In the genomic region with DNA sequence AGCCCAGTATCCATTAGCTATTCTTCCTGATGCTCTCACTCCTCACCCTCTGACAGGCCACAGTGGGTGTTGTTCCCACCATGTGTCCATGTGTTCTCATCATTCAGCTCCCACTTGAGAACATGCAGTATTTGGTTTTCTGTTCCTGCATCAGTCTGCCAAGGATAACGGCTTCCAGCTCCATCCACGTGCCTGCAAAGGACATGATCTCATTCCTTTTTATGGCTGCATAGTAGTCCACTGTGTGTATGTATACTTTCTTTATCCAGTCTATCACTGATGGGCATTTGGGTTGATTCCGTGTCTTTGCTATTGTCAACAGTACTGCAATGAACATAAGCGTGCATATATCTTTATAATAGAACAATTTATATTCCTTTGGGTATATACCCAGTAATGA, we compare ENCODE assay signal across 20 cellular contexts. TPM values are rescaled to one million over a fixed set of nuclear protein-coding genes. Genes with fewer than 3 reads are reported as not detected.
A peak's percentile ranks its signal among the peaks of the same experiment; 100 is the strongest.
DNase-seq lines count a peak whose midpoint lies in the region; ATAC-seq, FAIRE-seq and TF ChIP-seq lines count a peak whose summit lies in the region.
"Had no signal": no experiment of that assay in that cellular context is flagged by ENCODE, and none has a peak within 500 bp of the region (broad histone marks: within the 10 kb centered on the region; RNA-seq: fewer than 3 reads in every experiment).

No MANE protein-coding gene starts in this region.

- DNase-seq in GM12891 (ENCODE audit: insufficient read length, low spot score) = no peak
- no peak for DNase-seq in memory B cell (ENCODE audit: low spot score in 2 of 2)
- no peak for DNase-seq in breast epithelium (ENCODE audit: low spot score in 2 of 2)
- no peak for DNase-seq in dermis blood vessel endothelial cell
- DNase-seq: AML-193; Caco-2; Calu3; CD4-positive, alpha-beta T cell; CD8-positive, alpha-beta T cell; DMS79 treated with DMSO at 0.1 percent for 48 hours; GF-D8 had no signal

- TF ChIP-seq POLR2A in GM12891 (IDR thresholded peaks at IDR 0.05; ENCODE audit: low read depth, low read length) (no peak), breast epithelium (IDR thresholded peaks at IDR 0.05) (no peak)

- ATAC-seq in memory B cell (ENCODE audit: low read depth) (no peak), GM21423 (IDR thresholded peaks at IDR 0.05; ENCODE audit: unreplicated experiment) (no peak)
- ATAC-seq: A549; CD8-positive, alpha-beta T cell had no signal

- H3K27ac Mint-ChIP-seq in memory B cell = peak overlapping the region; percentile 54
- H3K27ac Mint-ChIP-seq: B cell; CD4-positive, alpha-beta T cell; CD8-positive, alpha-beta T cell had no signal

- POLR2A ChIA-PET in HEK293 (lab: Yijun Ruan, JAX) = no interaction called here

- H3K27me3 Mint-ChIP-seq in memory B cell = no peaks in the 10 kb centered on the region
- H3K27me3 Mint-ChIP-seq: B cell; CD4-positive, alpha-beta T cell had no signal

- no peak overlapping the region for H3K4me3 Mint-ChIP-seq in memory B cell
- H3K4me3 Mint-ChIP-seq: B cell; CD4-positive, alpha-beta T cell; CD8-positive, alpha-beta T cell had no signal

- H3K36me3 ChIP-seq in HEK293 (ENCODE audit: control insufficient read depth in 2 of 2, insufficient read depth in 1 of 2, low read length in 2 of 2) = no peaks in the 10 kb centered on the region; a peak in 1 of 3 replicates
- H3K36me3 ChIP-seq in breast epithelium = no peaks in the 10 kb centered on the region

- H3K4me1 Mint-ChIP-seq in memory B cell = peaks cover 18% of the 10 kb centered on the region

- H3K4me1 ChIP-seq in HEK293 (ENCODE audit: control insufficient read depth, insufficient read depth, low read length) (peaks cover 3% of the 10 kb centered on the region; the same call in 1 of the 2 replicates), breast epithelium (no peaks in the 10 kb centered on the region)
- H3K4me1 ChIP-seq: A549, Caco-2 had no signal

- CTCF ChIA-PET in HEK293 (lab: Yijun Ruan, JAX) = no interaction called here

- H3K36me3 Mint-ChIP-seq in memory B cell = peaks cover 7% of the 10 kb centered on the region

- no peaks in the 10 kb centered on the region for H3K9me3 ChIP-seq in HEK293 (ENCODE audit: control insufficient read depth, insufficient read depth, low read depth, low read length)
- H3K9me3 ChIP-seq in breast epithelium = no peaks in the 10 kb centered on the region
- H3K9me3 ChIP-seq: A549, Caco-2 had no signal

- H3K9me3 Mint-ChIP-seq in memory B cell = no peaks in the 10 kb centered on the region
- H3K9me3 Mint-ChIP-seq: CD4-positive, alpha-beta T cell; CD8-positive, alpha-beta T cell had no signal

- no peak for TF ChIP-seq CTCF in HEK293 (tag by site-specific recombination; IDR thresholded peaks at IDR 0.05)
- TF ChIP-seq CTCF in breast epithelium (IDR thresholded peaks at IDR 0.05) = no peak

- intact Hi-C loops in breast epithelium (cut with DNase I; ENCODE audit: low total_unique reads) = no loop called here

- no peaks in the 10 kb centered on the region for H3K27me3 ChIP-seq in breast epithelium
- H3K27me3 ChIP-seq: BLaER1 treated with 17β-estradiol and CSF1 and Interleukin-3, amounts not matched to agents 10 nM and 100 nM had no signal

- H3K4me3 ChIP-seq in HEK293 (ENCODE audit: low read depth, low read length) (no peak overlapping the region), breast epithelium (no peak overlapping the region)
- H3K4me3 ChIP-seq: A549; BLaER1 treated with 17β-estradiol and CSF1 and Interleukin-3, amounts not matched to agents 10 nM and 100 nM had no signal

- FAIRE-seq in GM12891 (lab: Jason Lieb, UNC) = peak; percentile 66
- FAIRE-seq: A549, D721Med, GM19239 had no signal

- H3K27ac ChIP-seq in HEK293 (ENCODE audit: extremely low read depth, low read depth, low read length) (no peak overlapping the region), breast epithelium (no peak overlapping the region)
- H3K27ac ChIP-seq: 22Rv1; A549; BLaER1 treated with 17β-estradiol and CSF1 and Interleukin-3, amounts not matched to agents 10 nM and 100 nM; C4-2B had no signal

TF ChIP-seq in GM12891, 5 proteins besides CTCF, POLR2A, EP300 and RAD21:
- TF ChIP-seq POLR2AphosphoS5 (IDR thresholded peaks at IDR 0.05; ENCODE audit: low read depth, low read length) (no peak), PAX5 (IDR thresholded peaks at IDR 0.05; ENCODE audit: insufficient read depth, low read length, severe bottlenecking) (no peak), SPI1 (IDR thresholded peaks at IDR 0.05; ENCODE audit: low read depth, low read length) (no peak), TAF1 (IDR thresholded peaks at IDR 0.05; ENCODE audit: low read depth, low read length) (no peak), POU2F2 (IDR thresholded peaks at IDR 0.05; ENCODE audit: low read depth, low read length) (no peak)

TF ChIP-seq in HEK293, 187 proteins besides CTCF, POLR2A, EP300 and RAD21:
- no peak for TF ChIP-seq ZNF19 (tag by site-specific recombination; IDR thresholded peaks at IDR 0.05; ENCODE audit: low read depth)
- TF ChIP-seq HOXD13 (CRISPR knock-in tag; IDR thresholded peaks at IDR 0.05; ENCODE audit: borderline replicate concordance) = no peak
- no peak for TF ChIP-seq ZNF239 (tag by site-specific recombination; IDR thresholded peaks at IDR 0.05)
- TF ChIP-seq ZNF514 (tag by site-specific recombination; IDR thresholded peaks at IDR 0.05) = no peak
- no peak for TF ChIP-seq ZNF274 (IDR thresholded peaks at IDR 0.05; ENCODE audit: low read length)
- no peak for TF ChIP-seq ZNF274 (tag by site-specific recombination; IDR thresholded peaks at IDR 0.05; ENCODE audit: borderline replicate concordance)
- no peak for TF ChIP-seq ZNF211 (tag by site-specific recombination; IDR thresholded peaks at IDR 0.05; ENCODE audit: low read depth)
- TF ChIP-seq ZNF146 (tag by site-specific recombination; IDR thresholded peaks at IDR 0.05) = peak; percentile 94

RNA-seq across cellular contexts. Expression of a gene that starts 8.9 kb away (rescaled TPM):
- 3.5 TPM for polyA plus RNA-seq in GM12891 (2012; ENCODE audit: low read depth, missing spikeins)
- total RNA-seq in breast epithelium (10 to 100 TPM; 23.7 to 51.4 (median 42.0) TPM), dermis blood vessel endothelial cell (20.1 and 22.5 TPM in 2 replicates)

RNA-seq across cellular contexts. Expression of a gene that starts 9.1 kb away (rescaled TPM):
- polyA plus RNA-seq in GM12891 (2012; ENCODE audit: low read depth, missing spikeins) = 12.4 TPM
- total RNA-seq in breast epithelium (10 to 100 TPM in 2 of 3 donors, 1 to 10 TPM in 1; 9.8 to 23.3 (median 14.4) TPM), dermis blood vessel endothelial cell (73.0 and 117 TPM in 2 replicates)

RNA-seq across cellular contexts. Expression of a gene that starts 37.7 kb away (rescaled TPM):
- not detected for polyA plus RNA-seq in GM12891 (2012; ENCODE audit: low read depth, missing spikeins)
- 10 to 100 TPM in 1 of 3 donors, 1 to 10 TPM in 1, under 1 TPM in 1; 0.96 to 10.5 (median 4.5) TPM for total RNA-seq in breast epithelium
- 2.4 and 5.4 TPM in 2 replicates for total RNA-seq in dermis blood vessel endothelial cell
- total RNA-seq: CD4-positive, alpha-beta T cell; CD8-positive, alpha-beta T cell had no signal
